1 cellular context compared by ENCODE assay signal in genomic region chr12:106093246-106093645, GRCh38.
TF ChIP-seq lines count a peak whose summit lies in the region.

No MANE protein-coding gene starts in this region.

TF ChIP-seq in HepG2, 621 proteins besides CTCF, POLR2A, EP300 and RAD21 (continued from another document):
- TF ChIP-seq ZBTB49 (CRISPR knock-in tag; IDR thresholded peaks at IDR 0.05; ENCODE audit: borderline replicate concordance) (no peak), ATF7-NPFF (CRISPR knock-in tag; IDR thresholded peaks at IDR 0.05; ENCODE audit: low read depth) (no peak), ZNF136 (CRISPR knock-in tag; IDR thresholded peaks at IDR 0.05; ENCODE audit: low read depth) (no peak)
